9 cellular contexts compared by ENCODE assay signal in genomic region chr3:190012314-190012782, GRCh38.
DNase-seq lines count a peak whose midpoint lies in the region; ATAC-seq and TF ChIP-seq lines count a peak whose summit lies in the region.
"Had no signal": no experiment of that assay in that cellular context is flagged by ENCODE, and none has a peak within 500 bp of the region (broad histone marks: within the 10 kb centered on the region; RNA-seq: fewer than 3 reads in every experiment).

No MANE protein-coding gene starts in this region.

- TF ChIP-seq CTCF in adrenal gland (IDR thresholded peaks at IDR 0.05) (no peak), upper lobe of right lung (IDR thresholded peaks at IDR 0.05) (no peak), uterus (IDR thresholded peaks at IDR 0.05) (no peak)

- H3K36me3 ChIP-seq in adrenal gland (replicated peaks in 1 of 2): no peaks in the 10 kb centered on the region
- H3K36me3 ChIP-seq in iPS-20b (ENCODE audit: insufficient read depth, low read depth, low read length): no peaks in the 10 kb centered on the region
- no peaks in the 10 kb centered on the region for H3K36me3 ChIP-seq in upper lobe of right lung
- no peaks in the 10 kb centered on the region for H3K36me3 ChIP-seq in uterus

- H3K27ac ChIP-seq in adrenal gland (peak overlapping the region in 3 of 5 donors; percentile 38 to 68 (median 65)), iPS-20b (ENCODE audit: low read length) (peak overlapping the region; percentile 16), upper lobe of right lung (no peak overlapping the region), uterus (no peak overlapping the region)

- DNase-seq in HPDE6-E6E7 (ENCODE audit: extremely low spot score) (peak; percentile 50), adrenal gland (no peak), upper lobe of right lung (no peak), uterus (no peak), epidermal melanocyte (ENCODE audit: insufficient read length, low spot score) (no peak)
- DNase-seq: effector CD4-positive, alpha-beta T cell; NCI-H187 had no signal

- H3K4me1 ChIP-seq in adrenal gland (replicated peaks in 1 of 2): peaks cover 5 to 14% of the 10 kb centered on the region in 2 donors
- H3K4me1 ChIP-seq in iPS-20b (ENCODE audit: insufficient read depth, low read length): peaks cover 50% of the 10 kb centered on the region
- no peaks in the 10 kb centered on the region for H3K4me1 ChIP-seq in upper lobe of right lung
- no peaks in the 10 kb centered on the region for H3K4me1 ChIP-seq in uterus

- ATAC-seq in upper lobe of right lung (peak; percentile 36), HG02678 (IDR thresholded peaks at IDR 0.05; ENCODE audit: unreplicated experiment) (no peak)

- H3K4me3 ChIP-seq in adrenal gland (no peak overlapping the region), iPS-20b (ENCODE audit: low read length) (no peak overlapping the region), upper lobe of right lung (no peak overlapping the region), uterus (no peak overlapping the region)

- peak overlapping the region; percentile 62 for H3K9ac ChIP-seq in iPS-20b (ENCODE audit: low read depth, low read length)

- H3K9me3 ChIP-seq in adrenal gland (replicated peaks in 1 of 3): no peaks in the 10 kb centered on the region
- no peaks in the 10 kb centered on the region for H3K9me3 ChIP-seq in iPS-20b (ENCODE audit: insufficient read depth, low read depth, low read length)
- no peaks in the 10 kb centered on the region for H3K9me3 ChIP-seq in upper lobe of right lung
- H3K9me3 ChIP-seq in uterus: no peaks in the 10 kb centered on the region

- TF ChIP-seq POLR2A in adrenal gland (IDR thresholded peaks at IDR 0.05) (no peak), uterus (IDR thresholded peaks at IDR 0.05) (no peak)

- intact Hi-C loops in adrenal gland (cut with DNase I) (loop anchor here in 1 of 2 donors (5.0 to 10.0 kb wide), 2 partner anchors 110 to 192 kb away; partner anchors contain the start of gene P3H2), upper lobe of right lung (cut with DNase I) (no loop called here), uterus (cut with DNase I; ENCODE audit: low total_unique reads) (no loop called here)

- 43 to 58% (median 47%) methylated on average over 4 of the region's 4 CpGs for WGBS in adrenal gland, 4 donors

- H3K27me3 ChIP-seq in adrenal gland: no peaks in the 10 kb centered on the region
- no peaks in the 10 kb centered on the region for H3K27me3 ChIP-seq in iPS-20b (ENCODE audit: insufficient read depth, low read length)
- no peaks in the 10 kb centered on the region for H3K27me3 ChIP-seq in upper lobe of right lung
- no peaks in the 10 kb centered on the region for H3K27me3 ChIP-seq in uterus

Comparison
In these comparisons a context has a peak if more than half of its experiments do, and no peak if none do; other contexts are left out.
1. H3K27ac ChIP-seq: peak in adrenal gland (3 of 5) and iPS-20b (single experiment); none in upper lobe of right lung (single experiment) and uterus (0 of 2).